2 cellular contexts compared by ENCODE assay signal in genomic region chr7:150295614-150296013, GRCh38. TPM values are rescaled to one million over a fixed set of nuclear protein-coding genes. Genes with fewer than 3 reads are reported as not detected.
"Had no signal": no experiment of that assay in that cellular context is flagged by ENCODE, and none has a peak within 500 bp of the region (broad histone marks: within the 10 kb centered on the region; RNA-seq: fewer than 3 reads in every experiment).

No MANE protein-coding gene starts in this region.

RNA-seq across cellular contexts. Expression of gene RARRES2, which starts 45.8 kb away (rescaled TPM):
- total RNA-seq: activated CD4-positive, alpha-beta memory T cell treated with anti-CD3 and anti-CD28 coated beads for 36 hours; activated CD4-positive, alpha-beta T cell treated with anti-CD3 and anti-CD28 coated beads, Interleukin-2, amount 10 ng/mL, durations not matched to agents 7 days and 5 days had no signal
